ENCODE assay signal across 8 cellular contexts in the genomic region with DNA sequence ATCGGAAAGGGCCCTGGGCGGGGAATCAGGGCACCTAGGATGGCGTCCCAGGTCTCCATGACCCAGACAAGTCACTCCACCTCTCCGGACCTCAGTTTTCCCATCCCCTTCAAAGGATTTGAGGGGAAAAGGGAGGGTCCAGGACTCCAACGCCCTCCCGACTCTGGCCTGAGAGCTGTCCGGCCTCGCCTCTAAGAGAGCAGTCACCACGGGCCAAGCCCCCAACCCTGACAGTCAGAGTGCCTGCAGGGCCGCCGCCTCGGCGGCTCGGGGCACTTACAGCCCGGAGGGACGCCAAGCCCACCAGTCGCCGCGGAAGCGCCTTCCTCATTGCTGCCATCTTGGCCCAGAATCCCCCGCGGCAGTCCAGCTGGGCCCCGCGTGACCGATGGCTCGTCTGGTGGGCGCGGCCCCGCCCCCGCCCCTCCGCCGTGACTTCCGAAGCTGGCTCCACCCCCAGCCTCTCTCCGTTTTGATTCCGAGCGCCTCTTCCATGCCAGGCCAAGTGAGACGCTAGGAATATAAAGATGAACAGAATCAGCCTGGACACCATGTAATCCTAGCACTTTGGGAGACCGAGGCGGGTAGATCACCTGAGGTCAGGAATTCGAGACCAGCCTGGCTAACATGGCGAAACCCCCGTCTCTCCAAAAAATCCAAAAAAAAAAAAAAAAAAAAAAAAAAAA. TPM values are rescaled to one million over a fixed set of nuclear protein-coding genes. Genes with fewer than 3 reads are reported as not detected.
DNase-seq lines count a peak whose midpoint lies in the region; ATAC-seq lines count a peak whose summit lies in the region.

Gene HMGCL (minus strand): TSS at position 354 of the 686 bp plus-strand sequence. CDS start 14 bp downstream, at position 340.

- POLR2A ChIA-PET in activated CD4-positive, alpha-beta T cell treated with anti-CD3 and anti-CD28 coated beads, Interleukin-2, amount 10 ng/mL, durations not matched to agents 7 days and 5 days (lab: Charles Lee): interaction anchor here (0.6 kb wide), 2 partner anchors 138 to 584 kb away, joined by 3 read pairs; no protein-coding TSS in a partner anchor

- H3K4me1 Mint-ChIP-seq in activated CD4-positive, alpha-beta T cell treated with anti-CD3 and anti-CD28 coated beads, Interleukin-2, amount 10 ng/mL, durations not matched to agents 7 days and 5 days: peaks cover 21% of the 10 kb centered on the region

- peak; percentile 80 for ATAC-seq in GM18909 (IDR thresholded peaks at IDR 0.05; ENCODE audit: poor library complexity, unreplicated experiment)
- peak; percentile 92 for ATAC-seq in HG03432 (IDR thresholded peaks at IDR 0.05; ENCODE audit: unreplicated experiment)

- no peaks in the 10 kb centered on the region for H3K27me3 Mint-ChIP-seq in activated CD4-positive, alpha-beta T cell treated with anti-CD3 and anti-CD28 coated beads, Interleukin-2, amount 10 ng/mL, durations not matched to agents 7 days and 5 days

- H3K9me3 Mint-ChIP-seq in activated CD4-positive, alpha-beta T cell treated with anti-CD3 and anti-CD28 coated beads, Interleukin-2, amount 10 ng/mL, durations not matched to agents 7 days and 5 days: no peaks in the 10 kb centered on the region

- H3K4me3 Mint-ChIP-seq in activated CD4-positive, alpha-beta T cell treated with anti-CD3 and anti-CD28 coated beads, Interleukin-2, amount 10 ng/mL, durations not matched to agents 7 days and 5 days: peak within 1 kb of the TSS; percentile 83

- H3K36me3 Mint-ChIP-seq in activated CD4-positive, alpha-beta T cell treated with anti-CD3 and anti-CD28 coated beads, Interleukin-2, amount 10 ng/mL, durations not matched to agents 7 days and 5 days (ENCODE audit: low read depth): peaks cover 2% of the 10 kb centered on the region

- H3K27ac Mint-ChIP-seq in activated CD4-positive, alpha-beta T cell treated with anti-CD3 and anti-CD28 coated beads, Interleukin-2, amount 10 ng/mL, durations not matched to agents 7 days and 5 days: peak within 1 kb of the TSS; percentile 94

- peak; percentile 97 for DNase-seq in AG08395 (ENCODE audit: low spot score)
- peak; percentile 88 for DNase-seq in NCI-H69 (lab: John Stamatoyannopoulos, UW)
- DNase-seq in activated CD4-positive, alpha-beta T cell treated with anti-CD3 and anti-CD28 coated beads, Interleukin-2, amount 10 ng/mL, durations not matched to agents 7 days and 5 days: peak; percentile 91
- peak; percentile 84 for DNase-seq in cortex of kidney (lab: John Stamatoyannopoulos, UW)
- peak; percentile 98 for DNase-seq in left kidney (ENCODE audit: low read depth, low spot score)
- DNase-seq in stimulated activated CD4-positive, alpha-beta T cell treated with anti-CD3 and anti-CD28 coated beads, Interleukin-1b, Interleukin-23, amount 100 ng/mL, for 48 hours: peak; percentile 88

- CTCF ChIA-PET in activated CD4-positive, alpha-beta T cell treated with anti-CD3 and anti-CD28 coated beads, Interleukin-2, amount 10 ng/mL, durations not matched to agents 7 days and 5 days (lab: Charles Lee): interaction anchor here (0.7 to 2.0 kb wide), 3 partner anchors 15 to 129 kb away, joined by 3 to 16 read pairs (median 3); no protein-coding TSS in a partner anchor

RNA-seq across cellular contexts. Expression of gene HMGCL, which starts in this region (rescaled TPM):
- 10 to 100 TPM; 22.1 to 25.2 TPM for total RNA-seq in activated CD4-positive, alpha-beta T cell treated with anti-CD3 and anti-CD28 coated beads, Interleukin-2, amount 10 ng/mL, durations not matched to agents 7 days and 5 days

Comparison
In these comparisons a context has a peak if more than half of its experiments do, and no peak if none do; other contexts are left out.
1. Peak in every context shown above with its lines: DNase-seq and ATAC-seq.